Comparison of ENCODE assay signal across 17 cellular contexts in the genomic region with DNA sequence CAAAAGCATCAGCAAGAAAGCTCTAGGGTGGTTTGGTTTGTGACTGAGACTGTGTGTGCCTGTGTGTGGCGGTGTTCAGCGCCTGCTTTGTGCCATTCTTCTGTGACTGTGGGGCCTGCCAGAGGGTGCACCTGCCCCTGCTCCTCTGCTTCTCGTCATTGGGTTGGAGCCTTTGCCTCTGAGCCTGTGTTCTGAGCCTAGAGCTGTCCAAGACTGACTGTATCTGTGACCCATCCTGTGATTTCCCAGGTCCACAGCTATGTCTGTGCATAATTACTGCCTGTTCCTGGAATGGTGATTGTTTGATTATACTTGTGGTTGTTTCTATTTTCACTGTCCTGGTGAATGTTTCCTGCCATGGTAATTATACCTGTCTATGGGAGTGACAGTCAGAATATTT.
"Had no signal": no experiment of that assay in that cellular context is flagged by ENCODE, and none has a peak within 500 bp of the region (broad histone marks: within the 10 kb centered on the region; RNA-seq: fewer than 3 reads in every experiment).

No MANE protein-coding gene starts in this region.

- ATAC-seq: activated T-cell treated with anti-CD3 and anti-CD28 coated beads, Interleukin-2, amount 50 U/mL, for 72 hours; heart left ventricle; stimulated activated naive CD8-positive, alpha-beta T cell treated with anti-CD3 and anti-CD28 coated beads, Interleukin-15, Interleukin-2, amounts not matched to agents 100 U/mL and 50 U/mL, for 24 hours had no signal

- H3K9me3 ChIP-seq: heart left ventricle, prostate gland, right atrium auricular region, tibial artery had no signal

- H3K36me3 ChIP-seq: heart left ventricle, prostate gland, right atrium auricular region, tibial artery, WERI-Rb-1 had no signal

- H3K27ac ChIP-seq: coronary artery, heart left ventricle, prostate gland, right atrium auricular region, tibial artery, WERI-Rb-1 had no signal

- DNase-seq: activated CD4-positive, alpha-beta T cell treated with anti-CD3 and anti-CD28 coated beads for 1 hour; activated CD4-positive, alpha-beta T cell treated with anti-CD3 and anti-CD28 coated beads, Interleukin-2, amount 50 U/mL, for 4 hours; activated effector memory CD4-positive, alpha-beta T cell treated with anti-CD3 and anti-CD28 coated beads, Interleukin-2, amount 50 U/mL, for 16 hours; activated naive CD4-positive, alpha-beta T cell treated with anti-CD3 and anti-CD28 coated beads, Interleukin-2, amount 50 U/mL, for 16 hours; activated T-cell treated with anti-CD3 and anti-CD28 coated beads, Interleukin-2, amount 50 U/mL, for 72 hours; aorta; heart left ventricle; immature natural killer cell; naive B cell; stimulated activated CD4-positive, alpha-beta T cell treated with anti-CD3 and anti-CD28 coated beads, Interleukin-2, amount 100 ng/mL, for 24 hours; stimulated activated naive CD8-positive, alpha-beta T cell treated with anti-CD3 and anti-CD28 coated beads, Interleukin-15, Interleukin-2, amounts not matched to agents 100 U/mL and 50 U/mL, for 24 hours; substantia nigra; tibial artery; WERI-Rb-1 had no signal

- H3K27me3 ChIP-seq: right atrium auricular region had no signal

- H3K4me1 ChIP-seq: prostate gland, tibial artery had no signal

- H3K4me3 ChIP-seq: coronary artery, heart left ventricle, prostate gland, right atrium auricular region, tibial artery had no signal
